8 cellular contexts compared by ENCODE assay signal in genomic region chr5:131264453-131265200, GRCh38. TPM values are rescaled to one million over a fixed set of nuclear protein-coding genes. Genes with fewer than 3 reads are reported as not detected.
DNase-seq lines count a peak whose midpoint lies in the region; ATAC-seq, FAIRE-seq and TF ChIP-seq lines count a peak whose summit lies in the region.

No MANE protein-coding gene starts in this region.

- DNase-seq in AG04450 (ENCODE audit: low read depth, low spot score), result no peak
- DNase-seq in activated CD4-positive, alpha-beta memory T cell treated with anti-CD3 and anti-CD28 coated beads for 36 hours, result peak; percentile 64
- peak; percentile 51 for DNase-seq in endothelial cell of umbilical vein (ENCODE audit: low read depth, low spot score)
- no peak for DNase-seq in tibial artery
- no peak for DNase-seq in ureter (ENCODE audit: low spot score)

- peak overlapping the region; percentile 81 for H3K9ac ChIP-seq in KMS-11
- H3K9ac ChIP-seq in endothelial cell of umbilical vein (replicated peaks; ENCODE audit: extremely low read depth, insufficient read depth, low read length), result peak overlapping the region; percentile 98

- H4K20me1 ChIP-seq in KMS-11 (ENCODE audit: insufficient read depth) (no peaks in the 10 kb centered on the region), endothelial cell of umbilical vein (replicated peaks; ENCODE audit: control insufficient read depth, extremely low read depth, insufficient read depth, low read length) (no peaks in the 10 kb centered on the region)

- CTCF ChIA-PET in AG04450 (lab: Charles Lee), result interaction anchor here (0.6 to 2.9 kb wide), 9 partner anchors 8 to 188 kb away, joined by 3 to 12 read pairs (median 3); no protein-coding TSS in a partner anchor
- CTCF ChIA-PET in activated CD4-positive, alpha-beta memory T cell treated with anti-CD3 and anti-CD28 coated beads for 36 hours (lab: Charles Lee), result interaction anchor here (0.9 to 5.0 kb wide), 19 partner anchors 8 to 131 kb away, joined by 3 to 43 read pairs (median 6); partner anchors contain the start of gene HINT1
- CTCF ChIA-PET in endothelial cell of umbilical vein (lab: Charles Lee), result interaction anchor here (0.9 to 3.1 kb wide), 16 partner anchors 8 to 159 kb away, joined by 3 to 20 read pairs (median 4); partner anchors contain the start of gene HINT1

- H3K27ac ChIP-seq in AG04450 (ENCODE audit: low read depth, low read length), result peak overlapping the region; percentile 49
- H3K27ac ChIP-seq in KMS-11, result peak overlapping the region; percentile 93
- peak overlapping the region; percentile 82 for H3K27ac ChIP-seq in endothelial cell of umbilical vein (ENCODE audit: insufficient read depth, low read depth, low read length)
- peak overlapping the region; percentile 85 for H3K27ac ChIP-seq in muscle layer of duodenum (ENCODE audit: low read length)
- H3K27ac ChIP-seq in tibial artery, result peak overlapping the region; percentile 78 to 85

- H2AFZ ChIP-seq in KMS-11 (ENCODE audit: low read depth), result peak overlapping the region; percentile 53; the same call in 1 of the 2 replicates
- H2AFZ ChIP-seq in endothelial cell of umbilical vein (ENCODE audit: low read depth, low read length), result peak overlapping the region; percentile 74

- no peaks in the 10 kb centered on the region for H3K27me3 Mint-ChIP-seq in activated CD4-positive, alpha-beta memory T cell treated with anti-CD3 and anti-CD28 coated beads for 36 hours

- dilution Hi-C loops in endothelial cell of umbilical vein (cut with MboI; ENCODE audit: extremely low pct_ligation_motif_present, low sequenced_read_pairs), result no loop called here

- no peaks in the 10 kb centered on the region for H3K9me1 ChIP-seq in endothelial cell of umbilical vein (replicated peaks; ENCODE audit: control insufficient read depth, extremely low read depth, insufficient read depth, low read length)

- peak; percentile 1 for ATAC-seq in GM18511 (IDR thresholded peaks at IDR 0.05; ENCODE audit: unreplicated experiment)

- H3K9me3 Mint-ChIP-seq in activated CD4-positive, alpha-beta memory T cell treated with anti-CD3 and anti-CD28 coated beads for 36 hours, result no peaks in the 10 kb centered on the region

- no TSS peak for BruUV-seq in endothelial cell of umbilical vein (replicated peaks; lab: Mats Ljungman, UMichigan)

- peaks cover 46% of the 10 kb centered on the region for H3K4me1 ChIP-seq in KMS-11 (ENCODE audit: low read depth, poor library complexity, severe bottlenecking)
- H3K4me1 ChIP-seq in endothelial cell of umbilical vein (ENCODE audit: control insufficient read depth, extremely low read depth, insufficient read depth, low read length), result peaks cover 18% of the 10 kb centered on the region
- peaks cover 0 to 19% of the 10 kb centered on the region in 2 donors for H3K4me1 ChIP-seq in muscle layer of duodenum (ENCODE audit: control insufficient read depth in 1 of 2, insufficient read depth in 2 of 2, low read length in 2 of 2)
- peaks cover 0 to 12% (median 1%) of the 10 kb centered on the region in 4 donors for H3K4me1 ChIP-seq in tibial artery

- POLR2A ChIA-PET in AG04450 (lab: Yijun Ruan, JAX), result interaction anchor here (0.6 to 1.9 kb wide), 8 partner anchors 14 to 113 kb away, joined by 3 to 7 read pairs (median 4); partner anchors contain the start of gene HINT1
- POLR2A ChIA-PET in activated CD4-positive, alpha-beta memory T cell treated with anti-CD3 and anti-CD28 coated beads for 36 hours (lab: Charles Lee), result interaction anchor here (0.7 to 5.4 kb wide), 25 partner anchors 8 to 151 kb away, joined by 3 to 73 read pairs (median 6); partner anchors contain the start of gene HINT1
- POLR2A ChIA-PET in endothelial cell of umbilical vein (lab: Charles Lee), result interaction anchor here (0.7 to 2.7 kb wide), 7 partner anchors 9 to 474 kb away, joined by 3 to 13 read pairs (median 4); no protein-coding TSS in a partner anchor

- H3K9me3 ChIP-seq in AG04450 (ENCODE audit: control insufficient read depth, insufficient read depth, low read length) (no peaks in the 10 kb centered on the region), endothelial cell of umbilical vein (replicated peaks; ENCODE audit: control insufficient read depth, insufficient read depth, low read length) (no peaks in the 10 kb centered on the region), muscle layer of duodenum (ENCODE audit: control insufficient read depth in 1 of 2, low read length in 2 of 2) (no peaks in the 10 kb centered on the region), tibial artery (no peaks in the 10 kb centered on the region)

- FAIRE-seq in endothelial cell of umbilical vein (lab: Jason Lieb, UNC), result no peak

- peaks cover 45% of the 10 kb centered on the region for H3K4me1 Mint-ChIP-seq in activated CD4-positive, alpha-beta memory T cell treated with anti-CD3 and anti-CD28 coated beads for 36 hours (ENCODE audit: low read depth)

- H3K4me3 ChIP-seq in AG04450 (ENCODE audit: low read depth, low read length) (peak overlapping the region; percentile 86), KMS-11 (IDR thresholded peaks at IDR 0.05; ENCODE audit: insufficient read depth, low read depth, low read length) (no peak overlapping the region), endothelial cell of umbilical vein (replicated peaks in 1 of 3; ENCODE audit: insufficient read depth in 1 of 3, low read depth in 1 of 3, low read length in 3 of 3) (peak overlapping the region; percentile 71 to 97 (median 96)), muscle layer of duodenum (ENCODE audit: low read depth in 1 of 2, low read length in 2 of 2) (peak overlapping the region; percentile 78 to 94), tibial artery (peak overlapping the region; percentile 91 to 98)

- no peak for TF ChIP-seq POLR2A in endothelial cell of umbilical vein (IDR thresholded peaks at IDR 0.05; ENCODE audit: low read depth, low read length)

- intact Hi-C loops in activated CD4-positive, alpha-beta memory T cell treated with anti-CD3 and anti-CD28 coated beads for 36 hours (cut with micrococcal nuclease), result loop anchor here (1.0 to 2.0 kb wide), 6 partner anchors 8 to 272 kb away; partner anchors contain the start of gene LYRM7
- intact Hi-C loops in endothelial cell of umbilical vein (cut with micrococcal nuclease), result loop anchor here (1.0 to 2.0 kb wide), 3 partner anchors 100 to 1360 kb away; partner anchors contain the start of gene CHSY3
- intact Hi-C loops in tibial artery (cut with DNase I; ENCODE audit: low total_unique reads), result loop anchor here (5.0 to 10.0 kb wide), 2 partner anchors 92 to 120 kb away; partner anchors contain the start of gene LYRM7

- H3K36me3 Mint-ChIP-seq in activated CD4-positive, alpha-beta memory T cell treated with anti-CD3 and anti-CD28 coated beads for 36 hours, result peaks cover 30% of the 10 kb centered on the region

- TF ChIP-seq CTCF in AG04450 (IDR thresholded peaks at IDR 0.05; ENCODE audit: low read depth, low read length) (no peak), KMS-11 (conservative IDR thresholded peaks at IDR 0.05; ENCODE audit: low read depth, low read length) (no peak), endothelial cell of umbilical vein (IDR thresholded peaks at IDR 0.05; ENCODE audit: extremely low read depth in 1 of 2, insufficient read depth in 1 of 2, low read depth in 1 of 2, low read length in 2 of 2) (no peak), tibial artery (IDR thresholded peaks at IDR 0.05) (no peak)

- H3K27me3 ChIP-seq in AG04450 (ENCODE audit: control insufficient read depth, insufficient read depth, low read length), result no peaks in the 10 kb centered on the region
- no peaks in the 10 kb centered on the region for H3K27me3 ChIP-seq in KMS-11 (ENCODE audit: insufficient read depth, low read depth)
- no peaks in the 10 kb centered on the region for H3K27me3 ChIP-seq in endothelial cell of umbilical vein (ENCODE audit: control insufficient read depth in 2 of 2, insufficient read depth in 2 of 2, low read length in 2 of 2)
- H3K27me3 ChIP-seq in muscle layer of duodenum (ENCODE audit: low read depth, low read length), result no peaks in the 10 kb centered on the region
- H3K27me3 ChIP-seq in tibial artery, result no peaks in the 10 kb centered on the region

- H3K4me2 ChIP-seq in KMS-11, result peak overlapping the region; percentile 95
- peak overlapping the region; percentile 78 for H3K4me2 ChIP-seq in endothelial cell of umbilical vein (ENCODE audit: insufficient read depth, low read length)

- H3K36me3 ChIP-seq in KMS-11 (ENCODE audit: insufficient read depth) (no peaks in the 10 kb centered on the region), endothelial cell of umbilical vein (ENCODE audit: control insufficient read depth in 2 of 2, extremely low read depth in 1 of 2, insufficient read depth in 2 of 2, low read length in 2 of 2) (no peaks in the 10 kb centered on the region), muscle layer of duodenum (ENCODE audit: control insufficient read depth in 1 of 2, insufficient read depth in 2 of 2, low read length in 2 of 2) (no peaks in the 10 kb centered on the region), tibial artery (peaks cover 0 to 3% (median 0%) of the 10 kb centered on the region in 3 donors)

- peak overlapping the region; percentile 89 for H3K27ac Mint-ChIP-seq in activated CD4-positive, alpha-beta memory T cell treated with anti-CD3 and anti-CD28 coated beads for 36 hours

- H3K79me2 ChIP-seq in KMS-11 (ENCODE audit: insufficient read depth, low read depth), result peaks cover 51% of the 10 kb centered on the region
- peaks cover 45% of the 10 kb centered on the region for H3K79me2 ChIP-seq in endothelial cell of umbilical vein (ENCODE audit: control insufficient read depth, insufficient read depth, low read length)

- peak overlapping the region; percentile 82 for H3K4me3 Mint-ChIP-seq in activated CD4-positive, alpha-beta memory T cell treated with anti-CD3 and anti-CD28 coated beads for 36 hours

TF ChIP-seq in endothelial cell of umbilical vein, 7 proteins besides CTCF, POLR2A, EP300 and RAD21 (continues in another document):
- no peak for TF ChIP-seq FOS (IDR thresholded peaks at IDR 0.05; ENCODE audit: borderline replicate concordance, insufficient read depth, low read length)
- no peak for TF ChIP-seq MYC (IDR thresholded peaks at IDR 0.05; ENCODE audit: low read depth, low read length)

RNA-seq across cellular contexts. Expression of gene CDC42SE2, which starts 0.8 kb away (rescaled TPM):
- polyA plus RNA-seq in AG04450 (2011; rRNA removed) (20.6 and 27.4 TPM in 2 replicates), endothelial cell of umbilical vein (10.7 and 14.7 TPM in 2 replicates)
- polyA minus RNA-seq in AG04450 (2011; rRNA and poly(A)+ RNA removed), result 12.6 and 23.6 TPM in 2 replicates
- total RNA-seq in activated CD4-positive, alpha-beta memory T cell treated with anti-CD3 and anti-CD28 coated beads for 36 hours, result 100 to 1,000 TPM; 103 to 104 TPM
- total RNA-seq in endothelial cell of umbilical vein (21.2 and 21.9 TPM in 2 replicates), ureter (39.6 TPM)
- 11.7 and 12.6 TPM in 2 replicates for polyA plus RNA-seq in endothelial cell of umbilical vein (2011; cell fraction: cytosol; rRNA removed)
- 8.6 and 12.8 TPM in 2 replicates for polyA plus RNA-seq in endothelial cell of umbilical vein (2011; cell fraction: nucleus; rRNA removed)
- 14.7 and 19.0 TPM in 2 replicates for polyA plus RNA-seq in endothelial cell of umbilical vein (2012)
- polyA minus RNA-seq in endothelial cell of umbilical vein, result 25.2 and 27.9 TPM in 2 replicates
- polyA minus RNA-seq in endothelial cell of umbilical vein (2011; cell fraction: cytosol; rRNA and poly(A)+ RNA removed), result 9.8 TPM
- 19.6 and 27.8 TPM in 2 replicates for polyA minus RNA-seq in endothelial cell of umbilical vein (2011; cell fraction: nucleus; rRNA and poly(A)+ RNA removed)

Comparison
In these comparisons a context has a peak if more than half of its experiments do, and no peak if none do; other contexts are left out.
1. DNase-seq: peak in activated CD4-positive, alpha-beta memory T cell treated with anti-CD3 and anti-CD28 coated beads for 36 hours (single experiment) and endothelial cell of umbilical vein (single experiment); none in AG04450 (single experiment), tibial artery (0 of 2) and ureter (single experiment).
2. Peak in every context shown above with its lines, with median percentiles within 50 percentile points of each other: H3K27ac ChIP-seq.